8 cellular contexts compared by ENCODE assay signal in genomic region chr19:16143399-16144215, GRCh38.
DNase-seq lines count a peak whose midpoint lies in the region; ATAC-seq lines count a peak whose summit lies in the region.

HSH2D (plus strand) TSS chr19:16143685; CDS start chr19:16148751, 5,066 bp downstream.

- ATAC-seq in GM18498 (IDR thresholded peaks at IDR 0.05; ENCODE audit: unreplicated experiment) (peak; percentile 64), HG02798 (IDR thresholded peaks at IDR 0.05; ENCODE audit: poor library complexity, unreplicated experiment) (peak; percentile 70)

- intact Hi-C loops in posterior cingulate gyrus (cut with DNase I) = no loop called here

- DNase-seq in NOMO-1 treated with DMSO at 0.1 percent for 48 hours (lab: John Stamatoyannopoulos, UW; ENCODE audit: unreplicated experiment) (peak; percentile 82), islet precursor cell (peak; percentile 69), hepatic stellate cell (ENCODE audit: low spot score) (no peak), posterior cingulate gyrus (no peak)
- DNase-seq in activated T-cell treated with anti-CD3 and anti-CD28 coated beads, Interleukin-2, amount 50 U/mL, for 1 hour = peak; percentile 77
- peak; percentile 62 for DNase-seq in stimulated activated CD8-positive, alpha-beta memory T cell treated with anti-CD3 and anti-CD28 coated beads, Interleukin-4, amount 100 ng/mL, for 24 hours (ENCODE audit: low read depth)

Comparison
In these comparisons a context has a peak if more than half of its experiments do, and no peak if none do; other contexts are left out.
1. DNase-seq: peak in NOMO-1 treated with DMSO at 0.1 percent for 48 hours (single experiment), activated T-cell treated with anti-CD3 and anti-CD28 coated beads, Interleukin-2, amount 50 U/mL, for 1 hour (single experiment), islet precursor cell (single experiment) and stimulated activated CD8-positive, alpha-beta memory T cell treated with anti-CD3 and anti-CD28 coated beads, Interleukin-4, amount 100 ng/mL, for 24 hours (single experiment); none in hepatic stellate cell (single experiment) and posterior cingulate gyrus (0 of 10).